Comparison of ENCODE assay signal across 8 cellular contexts in the genomic region with DNA sequence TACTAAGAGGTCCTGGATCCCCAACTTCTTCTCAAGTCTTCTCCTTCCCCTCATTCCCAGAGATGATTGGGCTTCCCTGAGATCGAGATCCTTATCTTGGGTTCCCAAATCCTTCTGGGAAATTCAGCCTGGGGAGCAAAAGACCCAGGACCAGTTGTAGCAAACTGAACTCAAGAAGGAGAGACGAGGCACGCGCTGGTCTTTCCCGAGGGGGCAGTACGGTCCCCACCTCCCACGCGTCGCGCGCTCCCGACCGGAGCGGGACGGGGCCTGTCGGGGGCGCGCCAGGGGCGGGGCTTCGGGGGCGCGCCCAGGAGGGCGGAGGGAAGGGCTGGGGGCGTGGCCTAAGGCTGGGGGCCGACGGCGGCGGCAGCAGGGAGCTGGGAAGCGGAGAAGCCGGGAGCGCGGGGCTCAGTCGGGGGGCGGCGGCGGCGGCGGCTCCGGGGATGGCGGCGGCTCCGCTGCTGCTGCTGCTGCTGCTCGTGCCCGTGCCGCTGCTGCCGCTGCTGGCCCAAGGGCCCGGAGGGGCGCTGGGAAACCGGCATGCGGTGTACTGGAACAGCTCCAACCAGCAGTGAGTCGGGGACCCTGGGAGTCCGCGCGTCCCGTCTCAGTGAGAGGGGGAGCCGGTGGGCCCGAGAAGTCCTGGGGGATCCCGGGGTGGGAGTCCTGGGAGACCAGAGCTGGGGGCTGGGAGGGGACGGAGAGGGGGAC. TPM values are rescaled to one million over a fixed set of nuclear protein-coding genes. Genes with fewer than 3 reads are reported as not detected.
A peak's percentile ranks its signal among the peaks of the same experiment; 100 is the strongest.
DNase-seq lines count a peak whose midpoint lies in the region; ATAC-seq and TF ChIP-seq lines count a peak whose summit lies in the region.

A gene with protein sequence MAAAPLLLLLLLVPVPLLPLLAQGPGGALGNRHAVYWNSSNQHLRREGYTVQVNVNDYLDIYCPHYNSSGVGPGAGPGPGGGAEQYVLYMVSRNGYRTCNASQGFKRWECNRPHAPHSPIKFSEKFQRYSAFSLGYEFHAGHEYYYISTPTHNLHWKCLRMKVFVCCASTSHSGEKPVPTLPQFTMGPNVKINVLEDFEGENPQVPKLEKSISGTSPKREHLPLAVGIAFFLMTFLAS (plus strand): TSS at position 342 of the 714 bp plus-strand sequence. CDS start 105 bp downstream, at position 447.

- intact Hi-C loops in left colon (cut with DNase I, micrococcal nuclease): no loop called here

- in situ Hi-C loops in G401 (cut with HindIII; ENCODE audit: low sequenced_read_pairs): no loop called here

- TF ChIP-seq CTCF in LNCaP clone FGC (IDR thresholded peaks at IDR 0.05; ENCODE audit: control insufficient read depth, extremely low read depth, insufficient read depth): no peak

- H3K4me3 ChIP-seq in LNCaP clone FGC (ENCODE audit: low read depth, low read length): peak within 1 kb of the TSS; percentile 65

- DNase-seq in G401 (ENCODE audit: low spot score): peak; percentile 49
- DNase-seq in LNCaP clone FGC (ENCODE audit: low read depth): no peak
- peak; percentile 71 for DNase-seq in UCSD-AML1 (lab: John Stamatoyannopoulos, UW; ENCODE audit: unreplicated experiment)
- DNase-seq in central memory CD4-positive, alpha-beta T cell: peak; percentile 42
- DNase-seq in left colon: peak; percentile 75 to 88
- DNase-seq in stimulated activated CD4-positive, alpha-beta T cell treated with anti-CD3 and anti-CD28 coated beads, Interleukin-2, amount 100 ng/mL, for 24 hours: peak; percentile 70 to 78
- no peak for DNase-seq in NK-92 treated with Interleukin-12 subunit alpha and Interleukin-12 subunit beta, amount 100 ng/mL, for 24 hours (lab: John Stamatoyannopoulos, UW)
- DNase-seq in kidney glomerular epithelial cell (lab: John Stamatoyannopoulos, UW): no peak

- ATAC-seq in left colon: peak; percentile 52

RNA-seq across cellular contexts. Expression of the gene that starts here (rescaled TPM):
- total RNA-seq in G401 (2014; rRNA removed; shearing (Covaris generic)): 3.3 and 5.1 TPM in 2 replicates
- 10 to 100 TPM in 1 of 2 donors, 1 to 10 TPM in 1; 7.7 to 23.1 TPM for total RNA-seq in left colon

Comparison
In these comparisons a context has a peak if more than half of its experiments do, and no peak if none do; other contexts are left out.
1. DNase-seq: peak in G401 (single experiment), UCSD-AML1 (single experiment), central memory CD4-positive, alpha-beta T cell (single experiment), left colon (2 of 2) and stimulated activated CD4-positive, alpha-beta T cell treated with anti-CD3 and anti-CD28 coated beads, Interleukin-2, amount 100 ng/mL, for 24 hours (2 of 2); none in LNCaP clone FGC (single experiment), NK-92 treated with Interleukin-12 subunit alpha and Interleukin-12 subunit beta, amount 100 ng/mL, for 24 hours (single experiment) and kidney glomerular epithelial cell (single experiment).